ENCODE assay signal across 17 cellular contexts in the genomic region with DNA sequence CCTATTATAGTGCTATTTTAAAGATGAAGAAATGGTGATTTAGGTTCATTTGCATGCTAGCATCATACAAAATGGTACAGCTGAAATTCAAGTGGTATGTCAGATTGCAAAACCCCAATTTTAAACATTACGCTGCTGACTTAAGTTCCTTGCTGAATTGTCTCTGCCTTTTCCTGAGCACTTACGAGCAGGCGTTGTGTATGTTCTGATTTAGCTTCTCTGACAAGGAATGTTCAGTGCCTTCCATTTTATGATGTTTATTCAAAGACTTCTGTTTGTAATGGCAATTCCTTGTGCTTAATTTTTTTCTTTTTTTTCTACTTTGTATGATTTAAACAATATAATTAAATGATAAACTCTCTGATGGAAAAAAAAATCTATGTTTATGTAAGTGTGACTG.
"Had no signal": no experiment of that assay in that cellular context is flagged by ENCODE, and none has a peak within 500 bp of the region (broad histone marks: within the 10 kb centered on the region; RNA-seq: fewer than 3 reads in every experiment).

No MANE protein-coding gene starts in this region.

- H3K9ac ChIP-seq: SK-N-SH had no signal

- H3K9me3 ChIP-seq: lower lobe of right lung, prostate gland, SK-N-SH had no signal

- H3K27ac ChIP-seq: lower lobe of right lung, spleen had no signal

- DNase-seq: activated CD4-positive, alpha-beta T cell treated with anti-CD3 and anti-CD28 coated beads, Interleukin-2, amount 50 U/mL, for 4 hours; activated effector memory CD4-positive, alpha-beta T cell treated with anti-CD3 and anti-CD28 coated beads, Interleukin-2, amount 50 U/mL, for 16 hours; activated naive CD4-positive, alpha-beta T cell treated with anti-CD3 and anti-CD28 coated beads, Interleukin-2, amount 50 U/mL, for 16 hours; activated T-cell treated with anti-CD3 and anti-CD28 coated beads, Interleukin-2, amount 50 U/mL, for 72 hours; effector memory CD8-positive, alpha-beta T cell; foreskin fibroblast; hypothalamus; islet precursor cell; lower lobe of right lung; SK-N-SH; spleen; stimulated activated naive CD4-positive, alpha-beta T cell treated with Interleukin-2 at 50 U/mL for 16 hours; substantia nigra had no signal

- H3K4me3 ChIP-seq: lower lobe of right lung, prostate gland, spleen had no signal

- FAIRE-seq: bronchial epithelial cell, TTC549 had no signal

- H3K36me3 ChIP-seq: lower lobe of right lung, prostate gland, spleen had no signal

- H3K9me2 ChIP-seq: SK-N-SH had no signal

- ATAC-seq: activated T-cell treated with anti-CD3 and anti-CD28 coated beads, Interleukin-2, amount 50 U/mL, for 72 hours; effector memory CD8-positive, alpha-beta T cell; lower lobe of right lung; sciatic nerve had no signal

- H3K4me2 ChIP-seq: SK-N-SH had no signal

- H3K27me3 ChIP-seq: spleen had no signal

- H3K4me1 ChIP-seq: lower lobe of right lung, spleen had no signal
